ENCODE assay signal across 29 cellular contexts in the genomic region with DNA sequence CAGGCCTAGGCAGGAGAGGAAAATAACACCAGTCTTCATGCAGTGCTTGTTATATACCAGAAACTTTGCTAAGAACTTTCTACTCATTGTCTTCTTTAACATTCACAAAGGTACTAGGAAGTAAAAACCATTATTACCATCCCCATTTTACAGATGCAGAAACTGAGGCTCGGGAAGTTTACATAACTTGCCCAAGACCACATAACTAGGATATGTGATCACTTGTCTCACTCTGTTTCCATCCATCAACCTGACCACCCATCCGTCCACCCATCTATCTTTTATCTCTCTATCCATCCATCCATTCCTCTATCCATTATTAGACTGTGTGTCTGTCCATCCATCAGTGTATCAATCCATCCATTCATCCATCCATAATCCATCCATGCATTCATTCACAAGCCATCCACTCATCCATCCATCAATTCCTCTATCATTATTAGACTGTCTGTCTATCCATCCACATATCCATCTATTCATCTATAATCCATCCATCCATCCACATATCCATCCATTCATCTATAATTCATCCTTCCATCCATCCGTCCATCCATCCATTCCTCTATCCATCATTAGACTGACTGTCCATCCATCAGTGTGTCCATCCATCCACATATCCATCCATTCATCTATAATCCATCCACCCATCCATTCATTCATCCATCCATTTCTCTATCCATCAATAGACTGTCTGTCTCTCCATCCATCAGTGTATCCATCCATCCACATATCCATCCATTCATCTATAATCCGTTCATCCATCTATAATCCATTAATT. TPM values are rescaled to one million over a fixed set of nuclear protein-coding genes. Genes with fewer than 3 reads are reported as not detected.
"Had no signal": no experiment of that assay in that cellular context is flagged by ENCODE, and none has a peak within 500 bp of the region (broad histone marks: within the 10 kb centered on the region; RNA-seq: fewer than 3 reads in every experiment).

No MANE protein-coding gene starts in this region.

- H3K4me3 ChIP-seq: coronary artery, esophagus squamous epithelium, heart right ventricle, left lung, neural progenitor cell, psoas muscle, skin epidermis, spleen, testis, tibial artery had no signal

- H3K9me3 ChIP-seq: esophagus squamous epithelium, heart right ventricle, left lung, psoas muscle, spleen, testis, tibial artery had no signal

- DNase-seq: effector memory CD4-positive, alpha-beta T cell; esophagus squamous epithelium; foreskin melanocyte; hippocampal formation; left cardiac atrium; left lung; naive thymus-derived CD4-positive, alpha-beta T cell; psoas muscle; spleen; stimulated activated CD4-positive, alpha-beta T cell treated with anti-CD3 and anti-CD28 coated beads, Interleukin-4, amount 100 ng/mL, for 4 hours; tibial artery had no signal

- H3K27me3 Mint-ChIP-seq: stimulated activated memory B cell treated with anti-CD40 and anti-IgM and Interleukin-4, amounts not matched to agents 10 μg/mL and 1 μg/mL and 100 μg/mL, for 72 hours had no signal

- H3K4me3 Mint-ChIP-seq: naive thymus-derived CD4-positive, alpha-beta T cell; nephron; neural progenitor cell; stimulated activated memory B cell treated with anti-CD40 and anti-IgM and Interleukin-4, amounts not matched to agents 10 μg/mL and 1 μg/mL and 100 μg/mL, for 72 hours; type B pancreatic cell had no signal

- H3K4me1 ChIP-seq: esophagus squamous epithelium, heart right ventricle, left lung, neural progenitor cell, psoas muscle, spleen, testis, tibial artery had no signal

- FAIRE-seq: islet of Langerhans had no signal

- H3K27me3 ChIP-seq: neural progenitor cell, testis had no signal

- H2AFZ ChIP-seq: neural progenitor cell had no signal

- H3K36me3 ChIP-seq: esophagus squamous epithelium, heart right ventricle, left lung, neural progenitor cell, spleen, tibial artery had no signal

- ATAC-seq: psoas muscle; stimulated activated memory B cell treated with anti-CD40 and anti-IgM and Interleukin-4, amounts not matched to agents 10 μg/mL and 1 μg/mL and 100 μg/mL, for 72 hours had no signal

- H3K4me2 ChIP-seq: neural progenitor cell had no signal

- H3K36me3 Mint-ChIP-seq: naive thymus-derived CD4-positive, alpha-beta T cell; neural progenitor cell; stimulated activated memory B cell treated with anti-CD40 and anti-IgM and Interleukin-4, amounts not matched to agents 10 μg/mL and 1 μg/mL and 100 μg/mL, for 72 hours; type B pancreatic cell had no signal

- H3K27ac Mint-ChIP-seq: naive thymus-derived CD4-positive, alpha-beta T cell; nephron; neural progenitor cell; stimulated activated memory B cell treated with anti-CD40 and anti-IgM and Interleukin-4, amounts not matched to agents 10 μg/mL and 1 μg/mL and 100 μg/mL, for 72 hours; type B pancreatic cell had no signal

- H3K9ac ChIP-seq: neural progenitor cell had no signal

- H3K27ac ChIP-seq: coronary artery, esophagus squamous epithelium, heart right ventricle, left lung, neural progenitor cell, psoas muscle, skin epidermis, spleen, testis, tibial artery had no signal

- H3K4me1 Mint-ChIP-seq: naive thymus-derived CD4-positive, alpha-beta T cell; nephron; stimulated activated memory B cell treated with anti-CD40 and anti-IgM and Interleukin-4, amounts not matched to agents 10 μg/mL and 1 μg/mL and 100 μg/mL, for 72 hours had no signal

- H3K9me3 Mint-ChIP-seq: nephron; neural progenitor cell; stimulated activated memory B cell treated with anti-CD40 and anti-IgM and Interleukin-4, amounts not matched to agents 10 μg/mL and 1 μg/mL and 100 μg/mL, for 72 hours; type B pancreatic cell had no signal

RNA-seq across cellular contexts. Expression of gene SDSL, which starts 16.5 kb away (rescaled TPM):
- polyA plus RNA-seq: naive thymus-derived CD4-positive, alpha-beta T cell had no signal

RNA-seq across cellular contexts. Expression of gene LHX5, which starts 33.0 kb away (rescaled TPM):
- total RNA-seq: dermis blood vessel endothelial cell; esophagus squamous epithelium; heart right ventricle; left cardiac atrium; left lung; lower leg skin; lung microvascular endothelial cell; mucosa of gallbladder; naive thymus-derived CD4-positive, alpha-beta T cell; osteoblast; psoas muscle; renal cortical epithelial cell; right cardiac atrium; spleen; urinary bladder had no signal
- polyA plus RNA-seq: heart right ventricle; naive thymus-derived CD4-positive, alpha-beta T cell; psoas muscle; right cardiac atrium; spleen; urinary bladder had no signal

RNA-seq across cellular contexts. Expression of gene SDS, which starts 35.0 kb away (rescaled TPM):
- total RNA-seq: dermis blood vessel endothelial cell, kidney epithelial cell, lung microvascular endothelial cell, urinary bladder had no signal
- polyA plus RNA-seq: naive thymus-derived CD4-positive, alpha-beta T cell had no signal
